Comparison of ENCODE assay signal across 1 cellular context in the genomic region with DNA sequence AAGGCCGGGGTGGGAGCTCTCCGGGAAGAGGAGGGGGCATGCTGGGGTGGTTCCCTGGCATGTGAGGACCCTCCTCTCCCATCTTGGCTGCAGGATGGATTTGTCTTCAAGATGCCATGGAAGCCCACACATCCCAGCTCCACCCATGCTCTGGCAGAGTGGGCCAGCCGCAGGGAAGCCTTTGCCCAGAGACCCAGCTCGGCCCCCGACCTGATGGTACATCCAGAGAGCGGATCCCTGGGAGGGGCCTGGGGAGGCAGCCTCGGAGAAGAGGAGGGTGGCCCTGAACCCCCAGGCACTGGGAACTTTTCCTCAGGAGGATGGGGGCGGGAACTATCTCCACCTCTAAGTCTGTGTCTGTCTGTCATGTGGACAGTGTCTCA.
TF ChIP-seq lines count a peak whose summit lies in the region.

No MANE protein-coding gene starts in this region.

TF ChIP-seq in HepG2, 621 proteins besides CTCF, POLR2A, EP300 and RAD21:
- TF ChIP-seq ZNF746 (CRISPR knock-in tag; IDR thresholded peaks at IDR 0.05) (no peak), ZNF839 (CRISPR knock-in tag; IDR thresholded peaks at IDR 0.05; ENCODE audit: borderline replicate concordance) (no peak), TCF7 (IDR thresholded peaks at IDR 0.05; ENCODE audit: low read depth) (no peak), ZNF724P (CRISPR knock-in tag; IDR thresholded peaks at IDR 0.05; ENCODE audit: borderline replicate concordance) (no peak), KMT2B (CRISPR knock-in tag; IDR thresholded peaks at IDR 0.05) (no peak), HOXA9 (CRISPR knock-in tag; IDR thresholded peaks at IDR 0.05; ENCODE audit: borderline replicate concordance) (no peak)
- TF ChIP-seq, protein P1, sequence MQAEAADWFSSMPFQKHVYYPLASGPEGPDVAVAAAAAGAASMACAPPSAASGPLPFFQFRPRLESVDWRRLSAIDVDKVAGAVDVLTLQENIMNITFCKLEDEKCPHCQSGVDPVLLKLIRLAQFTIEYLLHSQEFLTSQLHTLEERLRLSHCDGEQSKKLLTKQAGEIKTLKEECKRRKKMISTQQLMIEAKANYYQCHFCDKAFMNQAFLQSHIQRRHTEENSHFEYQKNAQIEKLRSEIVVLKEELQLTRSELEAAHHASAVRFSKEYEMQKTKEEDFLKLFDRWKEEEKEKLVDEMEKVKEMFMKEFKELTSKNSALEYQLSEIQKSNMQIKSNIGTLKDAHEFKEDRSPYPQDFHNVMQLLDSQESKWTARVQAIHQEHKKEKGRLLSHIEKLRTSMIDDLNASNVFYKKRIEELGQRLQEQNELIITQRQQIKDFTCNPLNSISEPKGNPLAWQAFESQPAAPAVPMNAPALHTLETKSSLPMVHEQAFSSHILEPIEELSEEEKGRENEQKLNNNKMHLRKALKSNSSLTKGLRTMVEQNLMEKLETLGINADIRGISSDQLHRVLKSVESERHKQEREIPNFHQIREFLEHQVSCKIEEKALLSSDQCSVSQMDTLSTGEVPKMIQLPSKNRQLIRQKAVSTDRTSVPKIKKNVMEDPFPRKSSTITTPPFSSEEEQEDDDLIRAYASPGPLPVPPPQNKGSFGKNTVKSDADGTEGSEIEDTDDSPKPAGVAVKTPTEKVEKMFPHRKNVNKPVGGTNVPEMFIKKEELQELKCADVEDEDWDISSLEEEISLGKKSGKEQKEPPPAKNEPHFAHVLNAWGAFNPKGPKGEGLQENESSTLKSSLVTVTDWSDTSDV (CRISPR knock-in tag; IDR thresholded peaks at IDR 0.05) = no peak
- TF ChIP-seq, protein P2, sequence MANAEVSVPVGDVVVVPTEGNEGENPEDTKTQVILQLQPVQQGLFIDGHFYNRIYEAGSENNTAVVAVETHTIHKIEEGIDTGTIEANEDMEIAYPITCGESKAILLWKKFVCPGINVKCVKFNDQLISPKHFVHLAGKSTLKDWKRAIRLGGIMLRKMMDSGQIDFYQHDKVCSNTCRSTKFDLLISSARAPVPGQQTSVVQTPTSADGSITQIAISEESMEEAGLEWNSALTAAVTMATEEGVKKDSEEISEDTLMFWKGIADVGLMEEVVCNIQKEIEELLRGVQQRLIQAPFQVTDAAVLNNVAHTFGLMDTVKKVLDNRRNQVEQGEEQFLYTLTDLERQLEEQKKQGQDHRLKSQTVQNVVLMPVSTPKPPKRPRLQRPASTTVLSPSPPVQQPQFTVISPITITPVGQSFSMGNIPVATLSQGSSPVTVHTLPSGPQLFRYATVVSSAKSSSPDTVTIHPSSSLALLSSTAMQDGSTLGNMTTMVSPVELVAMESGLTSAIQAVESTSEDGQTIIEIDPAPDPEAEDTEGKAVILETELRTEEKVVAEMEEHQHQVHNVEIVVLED (CRISPR knock-in tag; IDR thresholded peaks at IDR 0.05; ENCODE audit: borderline replicate concordance) = no peak
- TF ChIP-seq, protein P3, sequence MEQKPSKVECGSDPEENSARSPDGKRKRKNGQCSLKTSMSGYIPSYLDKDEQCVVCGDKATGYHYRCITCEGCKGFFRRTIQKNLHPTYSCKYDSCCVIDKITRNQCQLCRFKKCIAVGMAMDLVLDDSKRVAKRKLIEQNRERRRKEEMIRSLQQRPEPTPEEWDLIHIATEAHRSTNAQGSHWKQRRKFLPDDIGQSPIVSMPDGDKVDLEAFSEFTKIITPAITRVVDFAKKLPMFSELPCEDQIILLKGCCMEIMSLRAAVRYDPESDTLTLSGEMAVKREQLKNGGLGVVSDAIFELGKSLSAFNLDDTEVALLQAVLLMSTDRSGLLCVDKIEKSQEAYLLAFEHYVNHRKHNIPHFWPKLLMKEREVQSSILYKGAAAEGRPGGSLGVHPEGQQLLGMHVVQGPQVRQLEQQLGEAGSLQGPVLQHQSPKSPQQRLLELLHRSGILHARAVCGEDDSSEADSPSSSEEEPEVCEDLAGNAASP (CRISPR knock-in tag; IDR thresholded peaks at IDR 0.05; ENCODE audit: borderline replicate concordance) = no peak
